Comparison of ENCODE assay signal across 8 cellular contexts in genomic region chr6:32894085-32895005, GRCh38. TPM values are rescaled to one million over a fixed set of nuclear protein-coding genes. Genes with fewer than 3 reads are reported as not detected.
DNase-seq lines count a peak whose midpoint lies in the region; ATAC-seq and TF ChIP-seq lines count a peak whose summit lies in the region.

No MANE protein-coding gene starts in this region.

- H3K36me3 Mint-ChIP-seq in activated T-cell treated with anti-CD3 and anti-CD28 coated beads, Interleukin-2, amount 50 U/mL, for 4 hours (ENCODE audit: insufficient read depth): no peaks in the 10 kb centered on the region

- peaks cover 24% of the 10 kb centered on the region for H3K79me2 ChIP-seq in PC-3 (ENCODE audit: low read length)

- peak overlapping the region; percentile 92 for H2AFZ ChIP-seq in PC-3 (ENCODE audit: low read length)

- no peaks in the 10 kb centered on the region for H4K20me1 ChIP-seq in PC-3 (ENCODE audit: low read length)

- TSS peak; percentile 63 for BruUV-seq in PC-3 (replicated peaks; lab: Mats Ljungman, UMichigan)

- no peaks in the 10 kb centered on the region for H3F3A ChIP-seq in PC-3 (ENCODE audit: low read length, unreplicated experiment)

- ATAC-seq in GM21717 (IDR thresholded peaks at IDR 0.05; ENCODE audit: unreplicated experiment): peak; percentile 95
- peak; percentile 99 for ATAC-seq in PC-3
- ATAC-seq in activated T-cell treated with anti-CD3 and anti-CD28 coated beads, Interleukin-2, amount 50 U/mL, for 4 hours: peak; percentile 99 to 100

- no peaks in the 10 kb centered on the region for H3K27me3 ChIP-seq in PC-3 (ENCODE audit: low read length)
- H3K27me3 ChIP-seq in esophagus squamous epithelium: no peaks in the 10 kb centered on the region

- no peaks in the 10 kb centered on the region for H3K9me2 ChIP-seq in PC-3 (replicated peaks; ENCODE audit: low read length)

- peaks cover 24% of the 10 kb centered on the region for H3K4me1 Mint-ChIP-seq in activated T-cell treated with anti-CD3 and anti-CD28 coated beads, Interleukin-2, amount 50 U/mL, for 4 hours (ENCODE audit: low read depth)

- H3K27ac ChIP-seq in PC-3 (ENCODE audit: low read length): peak overlapping the region; percentile 3; the same call in 1 of the 2 replicates
- peak overlapping the region; percentile 90 to 96 (median 93) for H3K27ac ChIP-seq in esophagus squamous epithelium

- H3K9me3 ChIP-seq in PC-3 (ENCODE audit: low read length) (no peaks in the 10 kb centered on the region), esophagus squamous epithelium (no peaks in the 10 kb centered on the region)

- CTCF ChIA-PET in PC-3 (lab: Charles Lee): interaction anchor here (1.1 to 1.5 kb wide), 3 partner anchors 39 to 90 kb away, joined by 3 to 10 read pairs (median 4); partner anchors contain the start of gene TAP2

- peak in 2 of 4 donors; percentile 53 to 79 for TF ChIP-seq POLR2A in esophagus squamous epithelium (IDR thresholded peaks at IDR 0.05)

- POLR2A ChIA-PET in PC-3 (lab: Charles Lee; ENCODE audit: unreplicated experiment): interaction anchor here (0.6 to 1.6 kb wide), 2 partner anchors 68 to 77 kb away, joined by 3 to 8 read pairs; no protein-coding TSS in a partner anchor

- no peaks in the 10 kb centered on the region for H3K36me3 ChIP-seq in PC-3 (ENCODE audit: low read depth, low read length)
- no peaks in the 10 kb centered on the region for H3K36me3 ChIP-seq in esophagus squamous epithelium

- H3K27me3 Mint-ChIP-seq in activated T-cell treated with anti-CD3 and anti-CD28 coated beads, Interleukin-2, amount 50 U/mL, for 4 hours (ENCODE audit: low read depth): no peaks in the 10 kb centered on the region

- no peak for TF ChIP-seq CTCF in PC-3 (conservative IDR thresholded peaks at IDR 0.05; ENCODE audit: low read depth, low read length)
- no peak for TF ChIP-seq CTCF in esophagus squamous epithelium (IDR thresholded peaks at IDR 0.05)

- peak; percentile 96 for DNase-seq in DMS53 (lab: John Stamatoyannopoulos, UW)
- DNase-seq in Jurkat, Clone E6-1 (ENCODE audit: low read depth, low spot score): peak; percentile 93
- peak; percentile 97 for DNase-seq in PC-3
- peak; percentile 95 for DNase-seq in activated T-cell treated with anti-CD3 and anti-CD28 coated beads, Interleukin-2, amount 50 U/mL, for 4 hours
- peak; percentile 51 for DNase-seq in esophagus squamous epithelium (lab: John Stamatoyannopoulos, UW)
- DNase-seq in myocyte (ENCODE audit: low read depth): peak; percentile 93
- peak; percentile 82 to 88 for DNase-seq in stimulated activated CD8-positive, alpha-beta memory T cell treated with anti-CD3 and anti-CD28 coated beads, Interleukin-7, amount 100 ng/mL, for 4 hours (ENCODE audit: low read depth in 2 of 2)

- H3K9me3 Mint-ChIP-seq in activated T-cell treated with anti-CD3 and anti-CD28 coated beads, Interleukin-2, amount 50 U/mL, for 4 hours: no peaks in the 10 kb centered on the region

- H3K4me1 ChIP-seq in PC-3 (ENCODE audit: insufficient read depth, low read length) (peaks cover 10% of the 10 kb centered on the region), esophagus squamous epithelium (peaks cover 7 to 24% (median 12%) of the 10 kb centered on the region in 3 donors)

- peak overlapping the region; percentile 89 for H3K4me2 ChIP-seq in PC-3 (ENCODE audit: low read length)

- peak overlapping the region; percentile 63 for H3K9ac ChIP-seq in PC-3 (ENCODE audit: low read length)

- WGBS in esophagus squamous epithelium, 2 donors: 0% methylated on average over 19 to 45 of the region's 61 CpGs

- H3K4me3 ChIP-seq in Jurkat, Clone E6-1 (ENCODE audit: low read length): peak overlapping the region; percentile 90
- peak overlapping the region; percentile 85 for H3K4me3 ChIP-seq in PC-3 (ENCODE audit: low read length)
- peak overlapping the region; percentile 64 to 84 (median 80) for H3K4me3 ChIP-seq in esophagus squamous epithelium

- intact Hi-C loops in PC-3 (cut with micrococcal nuclease): loop anchor here (1.0 kb wide), 1 partner anchor 12 kb away; no protein-coding TSS in a partner anchor
- intact Hi-C loops in esophagus squamous epithelium (cut with DNase I): loop anchor here (2.0 kb wide), 1 partner anchor 16 kb away; no protein-coding TSS in a partner anchor

- H3K4me3 Mint-ChIP-seq in activated T-cell treated with anti-CD3 and anti-CD28 coated beads, Interleukin-2, amount 50 U/mL, for 4 hours: peak overlapping the region; percentile 97

RNA-seq across cellular contexts. Expression of gene PSMB9, which starts 40.4 kb away (rescaled TPM):
- polyA plus RNA-seq in Jurkat, Clone E6-1 (2012; ENCODE audit: insufficient read depth, insufficient read length): 107 TPM
- total RNA-seq in PC-3 (2014; rRNA removed) (0.40 and 1.5 TPM in 2 replicates), esophagus squamous epithelium (10 to 100 TPM in 2 of 4 donors, 1 to 10 TPM in 2; 5.2 to 93.7 (median 12.0) TPM), myocyte (7.2 and 8.2 TPM in 2 replicates)
- 100 to 1,000 TPM; 208 to 241 (median 210) TPM for total RNA-seq in activated T-cell treated with anti-CD3 and anti-CD28 coated beads, Interleukin-2, amount 50 U/mL, for 4 hours
- 17.6 TPM for polyA plus RNA-seq in myocyte (2012)

RNA-seq across cellular contexts. Expression of gene TAP1, which starts 40.8 kb away (rescaled TPM):
- 49.5 TPM for polyA plus RNA-seq in Jurkat, Clone E6-1 (2012; ENCODE audit: insufficient read depth, insufficient read length)
- total RNA-seq in PC-3 (2014; rRNA removed) (15.8 and 19.4 TPM in 2 replicates), esophagus squamous epithelium (10 to 100 TPM; 31.7 to 95.5 (median 40.3) TPM), myocyte (49.7 and 54.7 TPM in 2 replicates)
- total RNA-seq in activated T-cell treated with anti-CD3 and anti-CD28 coated beads, Interleukin-2, amount 50 U/mL, for 4 hours: 100 to 1,000 TPM; 457 to 505 (median 503) TPM
- polyA plus RNA-seq in myocyte (2012): 47.2 TPM

RNA-seq across cellular contexts. Expression of gene HLA-DMB, which starts 46.5 kb away (rescaled TPM):
- not detected for polyA plus RNA-seq in Jurkat, Clone E6-1 (2012; ENCODE audit: insufficient read depth, insufficient read length)
- total RNA-seq in PC-3 (2014; rRNA removed) (not detected in 2 replicates), esophagus squamous epithelium (10 to 100 TPM in 2 of 4 donors, 1 to 10 TPM in 2; 3.4 to 24.8 (median 9.2) TPM), myocyte (not detected in 2 replicates)
- total RNA-seq in activated T-cell treated with anti-CD3 and anti-CD28 coated beads, Interleukin-2, amount 50 U/mL, for 4 hours: 1 to 10 TPM in 2 of 3 donors, under 1 TPM in 1; 0.46 to 1.6 (median 1.4) TPM
- not detected for polyA plus RNA-seq in myocyte (2012)

RNA-seq across cellular contexts. Expression of gene PSMB8, which starts 50.5 kb away (rescaled TPM):
- polyA plus RNA-seq in Jurkat, Clone E6-1 (2012; ENCODE audit: insufficient read depth, insufficient read length): 212 TPM
- total RNA-seq in PC-3 (2014; rRNA removed) (21.2 and 31.6 TPM in 2 replicates), esophagus squamous epithelium (100 to 1,000 TPM in 1 of 4 donors, 10 to 100 TPM in 3; 21.6 to 135 (median 42.2) TPM), myocyte (30.7 and 36.0 TPM in 2 replicates)
- total RNA-seq in activated T-cell treated with anti-CD3 and anti-CD28 coated beads, Interleukin-2, amount 50 U/mL, for 4 hours: 100 to 1,000 TPM; 327 to 343 (median 337) TPM
- polyA plus RNA-seq in myocyte (2012): 46.4 TPM

RNA-seq across cellular contexts. Expression of gene TAP2, which starts 55.8 kb away (rescaled TPM):
- polyA plus RNA-seq in Jurkat, Clone E6-1 (2012; ENCODE audit: insufficient read depth, insufficient read length): 54.7 TPM
- total RNA-seq in PC-3 (2014; rRNA removed): 90.5 and 93.0 TPM in 2 replicates
- 100 to 1,000 TPM; 288 to 334 (median 305) TPM for total RNA-seq in activated T-cell treated with anti-CD3 and anti-CD28 coated beads, Interleukin-2, amount 50 U/mL, for 4 hours
- total RNA-seq in esophagus squamous epithelium: 10 to 100 TPM; 25.4 to 28.3 (median 26.7) TPM
- total RNA-seq in myocyte: 3.8 and 4.1 TPM in 2 replicates
- polyA plus RNA-seq in myocyte (2012): 22.2 TPM

Comparison
In these comparisons a context has a peak if more than half of its experiments do, and no peak if none do; other contexts are left out.
1. Peak in every context shown above with its lines: DNase-seq, ATAC-seq, H3K4me3 ChIP-seq and H3K27ac ChIP-seq.